Comparison of ENCODE assay signal across 21 cellular contexts in genomic region chr20:14765370-14765701, GRCh38.
"Had no signal": no experiment of that assay in that cellular context is flagged by ENCODE, and none has a peak within 500 bp of the region (broad histone marks: within the 10 kb centered on the region; RNA-seq: fewer than 3 reads in every experiment).

No MANE protein-coding gene starts in this region.

- H3K4me3 Mint-ChIP-seq: activated CD4-positive, alpha-beta memory T cell treated with anti-CD3 and anti-CD28 coated beads, Interleukin-2, amount 10 ng/mL, durations not matched to agents 7 days and 5 days; activated CD4-positive, alpha-beta T cell treated with anti-CD3 and anti-CD28 coated beads for 36 hours; activated naive CD4-positive, alpha-beta T cell treated with anti-CD3 and anti-CD28 coated beads, Interleukin-2, amount 10 ng/mL, durations not matched to agents 7 days and 5 days; activated naive CD8-positive, alpha-beta T cell treated with anti-CD3 and anti-CD28 coated beads, Interleukin-2, amount 10 ng/mL, durations not matched to agents 7 days and 5 days; activated T-helper 17 cell treated with anti-CD3 and anti-CD28 coated beads, Interleukin-2, amount 50 U/mL, for 72 hours had no signal

- H3K4me1 ChIP-seq: adrenal gland had no signal

- H3K4me3 ChIP-seq: adrenal gland, MG63, SK-N-MC had no signal

- H3K27me3 ChIP-seq: adrenal gland, MG63 had no signal

- H3K36me3 Mint-ChIP-seq: activated naive CD4-positive, alpha-beta T cell treated with anti-CD3 and anti-CD28 coated beads, Interleukin-2, amount 10 ng/mL, durations not matched to agents 7 days and 5 days; activated naive CD8-positive, alpha-beta T cell treated with anti-CD3 and anti-CD28 coated beads, Interleukin-2, amount 10 ng/mL, durations not matched to agents 7 days and 5 days had no signal

- H3K36me3 ChIP-seq: adrenal gland, MG63, WERI-Rb-1 had no signal

- H3K4me1 Mint-ChIP-seq: activated CD4-positive, alpha-beta memory T cell treated with anti-CD3 and anti-CD28 coated beads, Interleukin-2, amount 10 ng/mL, durations not matched to agents 7 days and 5 days; activated CD4-positive, alpha-beta T cell treated with anti-CD3 and anti-CD28 coated beads for 36 hours; activated naive CD4-positive, alpha-beta T cell treated with anti-CD3 and anti-CD28 coated beads, Interleukin-2, amount 10 ng/mL, durations not matched to agents 7 days and 5 days; activated naive CD8-positive, alpha-beta T cell treated with anti-CD3 and anti-CD28 coated beads, Interleukin-2, amount 10 ng/mL, durations not matched to agents 7 days and 5 days; activated T-helper 17 cell treated with anti-CD3 and anti-CD28 coated beads, Interleukin-2, amount 50 U/mL, for 72 hours had no signal

- H3K27me3 Mint-ChIP-seq: activated CD4-positive, alpha-beta memory T cell treated with anti-CD3 and anti-CD28 coated beads, Interleukin-2, amount 10 ng/mL, durations not matched to agents 7 days and 5 days; activated CD4-positive, alpha-beta T cell treated with anti-CD3 and anti-CD28 coated beads for 36 hours; activated naive CD4-positive, alpha-beta T cell treated with anti-CD3 and anti-CD28 coated beads, Interleukin-2, amount 10 ng/mL, durations not matched to agents 7 days and 5 days; activated naive CD8-positive, alpha-beta T cell treated with anti-CD3 and anti-CD28 coated beads, Interleukin-2, amount 10 ng/mL, durations not matched to agents 7 days and 5 days; activated T-helper 17 cell treated with anti-CD3 and anti-CD28 coated beads, Interleukin-2, amount 50 U/mL, for 72 hours had no signal

- H3K9me3 ChIP-seq: adrenal gland, MG63 had no signal

- DNase-seq: activated CD4-positive, alpha-beta memory T cell treated with anti-CD3 and anti-CD28 coated beads, Interleukin-2, amount 10 ng/mL, durations not matched to agents 7 days and 5 days; activated CD4-positive, alpha-beta T cell treated with anti-CD3 and anti-CD28 coated beads for 36 hours; activated CD4-positive, alpha-beta T cell treated with anti-CD3 and anti-CD28 coated beads, Interleukin-2, amount 50 U/mL, for 1 hour; activated gamma-delta T cell; activated naive CD4-positive, alpha-beta T cell treated with anti-CD3 and anti-CD28 coated beads, Interleukin-2, amount 10 ng/mL, durations not matched to agents 7 days and 5 days; activated naive CD8-positive, alpha-beta T cell treated with anti-CD3 and anti-CD28 coated beads, Interleukin-2, amount 10 ng/mL, durations not matched to agents 7 days and 5 days; activated T-cell treated with anti-CD3 and anti-CD28 coated beads for 4 hours; activated T-cell treated with anti-CD3 and anti-CD28 coated beads, Interleukin-2, amount 50 U/mL, for 48 hours; adrenal gland; anterior cingulate cortex; central memory CD4-positive, alpha-beta T cell; MG63; NCI-H1105; NCI-H1436; NCI-H1694 treated with DMSO at 0.1 percent for 48 hours; NCI-H2081; NCI-H524; T-helper 1 cell; WERI-Rb-1 had no signal

- H3K27ac Mint-ChIP-seq: activated CD4-positive, alpha-beta memory T cell treated with anti-CD3 and anti-CD28 coated beads, Interleukin-2, amount 10 ng/mL, durations not matched to agents 7 days and 5 days; activated CD4-positive, alpha-beta T cell treated with anti-CD3 and anti-CD28 coated beads for 36 hours; activated naive CD4-positive, alpha-beta T cell treated with anti-CD3 and anti-CD28 coated beads, Interleukin-2, amount 10 ng/mL, durations not matched to agents 7 days and 5 days; activated naive CD8-positive, alpha-beta T cell treated with anti-CD3 and anti-CD28 coated beads, Interleukin-2, amount 10 ng/mL, durations not matched to agents 7 days and 5 days; activated T-helper 17 cell treated with anti-CD3 and anti-CD28 coated beads, Interleukin-2, amount 50 U/mL, for 72 hours had no signal

- ATAC-seq: activated CD4-positive, alpha-beta T cell treated with anti-CD3 and anti-CD28 coated beads for 36 hours; activated T-helper 17 cell treated with anti-CD3 and anti-CD28 coated beads, Interleukin-2, amount 50 U/mL, for 72 hours had no signal

- H3K27ac ChIP-seq: adrenal gland, SK-N-MC, WERI-Rb-1 had no signal
